8 cellular contexts compared by ENCODE assay signal in the genomic region with DNA sequence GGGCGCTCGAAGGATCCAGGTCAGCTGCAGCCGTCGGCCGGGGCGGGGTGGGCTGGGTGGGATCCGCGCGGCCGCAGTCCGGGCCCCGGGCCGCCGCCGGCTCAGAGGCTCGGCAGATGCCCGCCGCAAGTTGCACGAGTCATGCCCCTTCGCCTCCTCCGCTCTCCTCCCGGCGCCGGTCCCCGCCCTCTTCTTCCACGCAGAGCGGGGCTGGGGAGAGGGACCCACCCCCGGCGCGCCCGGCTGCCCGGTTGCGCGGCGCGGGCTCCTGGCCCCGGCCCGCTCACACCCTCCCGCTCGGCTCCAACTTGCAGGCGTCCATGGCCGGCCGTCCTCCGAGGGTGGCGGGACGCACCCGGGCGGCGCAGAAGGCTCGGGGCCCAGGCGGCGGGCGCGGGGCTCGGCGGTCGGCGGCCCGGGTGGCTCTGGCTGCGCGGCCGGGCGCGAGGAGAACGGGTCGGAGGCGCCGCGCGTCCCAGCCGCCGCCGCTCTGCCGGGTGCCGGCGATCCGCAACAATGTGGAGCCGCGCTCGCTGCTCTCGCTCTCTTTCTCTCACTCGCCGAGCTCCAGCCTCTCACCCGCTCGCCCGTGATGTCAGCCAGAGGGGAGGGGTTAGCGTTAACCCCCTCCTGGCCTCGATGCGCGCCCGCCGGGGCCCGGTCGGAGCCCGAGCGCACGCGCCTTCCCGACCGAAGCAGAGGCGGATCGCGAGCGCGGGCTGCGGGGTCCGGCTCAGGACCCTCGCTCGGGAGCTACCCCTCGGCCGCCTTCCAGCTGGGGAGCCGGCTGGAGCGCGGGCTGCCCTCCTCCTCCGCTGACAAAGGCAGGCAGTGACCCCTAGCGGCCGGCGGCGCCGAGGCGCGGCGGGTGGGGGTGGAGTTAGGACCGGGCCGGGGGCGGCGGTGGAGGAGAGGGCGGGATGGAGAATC. TPM values are rescaled to one million over a fixed set of nuclear protein-coding genes. Genes with fewer than 3 reads are reported as not detected.
DNase-seq lines count a peak whose midpoint lies in the region; ATAC-seq and TF ChIP-seq lines count a peak whose summit lies in the region.

A gene with protein sequence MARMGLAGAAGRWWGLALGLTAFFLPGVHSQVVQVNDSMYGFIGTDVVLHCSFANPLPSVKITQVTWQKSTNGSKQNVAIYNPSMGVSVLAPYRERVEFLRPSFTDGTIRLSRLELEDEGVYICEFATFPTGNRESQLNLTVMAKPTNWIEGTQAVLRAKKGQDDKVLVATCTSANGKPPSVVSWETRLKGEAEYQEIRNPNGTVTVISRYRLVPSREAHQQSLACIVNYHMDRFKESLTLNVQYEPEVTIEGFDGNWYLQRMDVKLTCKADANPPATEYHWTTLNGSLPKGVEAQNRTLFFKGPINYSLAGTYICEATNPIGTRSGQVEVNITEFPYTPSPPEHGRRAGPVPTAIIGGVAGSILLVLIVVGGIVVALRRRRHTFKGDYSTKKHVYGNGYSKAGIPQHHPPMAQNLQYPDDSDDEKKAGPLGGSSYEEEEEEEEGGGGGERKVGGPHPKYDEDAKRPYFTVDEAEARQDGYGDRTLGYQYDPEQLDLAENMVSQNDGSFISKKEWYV (minus strand): TSS at position 550 of the 930 bp plus-strand sequence. CDS start 647 bp downstream, outside the sequence.

- no peaks in the 10 kb centered on the region for H3K79me2 ChIP-seq in Karpas-422 (ENCODE audit: low read length)

- H3K4me1 ChIP-seq in ES-I3 (ENCODE audit: insufficient read depth, low read length) (peaks cover 32% of the 10 kb centered on the region), Karpas-422 (ENCODE audit: low read length) (peaks cover 10% of the 10 kb centered on the region), neutrophil (ENCODE audit: control insufficient read depth in 1 of 2, insufficient read depth in 1 of 2, low read depth in 1 of 2, low read length in 1 of 2) (peaks cover 41 to 47% of the 10 kb centered on the region in 2 experiments), subcutaneous abdominal adipose tissue (ENCODE audit: control insufficient read depth in 5 of 5, insufficient read depth in 5 of 5, low read length in 5 of 5) (peaks cover 8 to 34% (median 33%) of the 10 kb centered on the region in 5 donors)

- H4K20me1 ChIP-seq in Karpas-422 (ENCODE audit: insufficient read depth, low read depth, low read length) = no peaks in the 10 kb centered on the region

- H3K4me2 ChIP-seq in Karpas-422 (ENCODE audit: low read depth, low read length, poor library complexity, severe bottlenecking) = peak within 1 kb of the TSS; percentile 67

- H3K27me3 ChIP-seq in Karpas-422 (ENCODE audit: low read length) (no peaks in the 10 kb centered on the region), neutrophil (peaks cover 4% of the 10 kb centered on the region), subcutaneous abdominal adipose tissue (ENCODE audit: control insufficient read depth in 5 of 5, insufficient read depth in 4 of 5, low read length in 5 of 5) (peaks cover 0 to 2% (median 0%) of the 10 kb centered on the region in 5 donors)

- peak within 1 kb of the TSS; percentile 94 for H3K9ac ChIP-seq in ES-I3 (ENCODE audit: low read depth, low read length)
- peak within 1 kb of the TSS; percentile 51 for H3K9ac ChIP-seq in Karpas-422 (ENCODE audit: low read length)
- H3K9ac ChIP-seq in subcutaneous abdominal adipose tissue (ENCODE audit: low read length in 5 of 5) = peak within 1 kb of the TSS in 4 of 5 donors; percentile 66 to 78 (median 74)

- H2AFZ ChIP-seq in Karpas-422 (ENCODE audit: low read length) = no peak within 1 kb of the TSS

- peak; percentile 98 for TF ChIP-seq CTCF in neutrophil (IDR thresholded peaks at IDR 0.05)

- H3K9me3 ChIP-seq in ES-I3 (ENCODE audit: control insufficient read depth, insufficient read depth, low read length) = no peaks in the 10 kb centered on the region
- H3K9me3 ChIP-seq in Karpas-422 (ENCODE audit: low read length) = no peaks in the 10 kb centered on the region
- no peaks in the 10 kb centered on the region for H3K9me3 ChIP-seq in neutrophil
- H3K9me3 ChIP-seq in subcutaneous abdominal adipose tissue (ENCODE audit: control insufficient read depth in 5 of 5, low read length in 5 of 5) = no peaks in the 10 kb centered on the region

- H3K36me3 ChIP-seq in ES-I3 (ENCODE audit: insufficient read depth, low read length) = 0 out of 2 replicates have a peak, but pooled peaks cover 3% of the 10 kb centered on the region
- no peaks in the 10 kb centered on the region for H3K36me3 ChIP-seq in Karpas-422 (ENCODE audit: insufficient read depth, low read length)
- no peaks in the 10 kb centered on the region for H3K36me3 ChIP-seq in neutrophil
- no peaks in the 10 kb centered on the region for H3K36me3 ChIP-seq in subcutaneous abdominal adipose tissue (ENCODE audit: control insufficient read depth in 5 of 5, insufficient read depth in 5 of 5, low read length in 5 of 5)

- H3K4me3 ChIP-seq in Karpas-422 (ENCODE audit: low read length) (peak within 1 kb of the TSS; percentile 61; the same call in 1 of the 2 replicates), neutrophil (ENCODE audit: low read depth in 1 of 2, low read length in 1 of 2) (peak within 1 kb of the TSS; percentile 78 to 87), subcutaneous abdominal adipose tissue (ENCODE audit: low read depth in 1 of 5, low read length in 5 of 5) (peak within 1 kb of the TSS; percentile 74 to 84 (median 79))

- no peaks in the 10 kb centered on the region for H3K9me2 ChIP-seq in Karpas-422 (replicated peaks; ENCODE audit: insufficient read depth, low read length)

- H3K27ac ChIP-seq in Karpas-422 (ENCODE audit: low read length) (no peak within 1 kb of the TSS), neutrophil (peak within 1 kb of the TSS; percentile 89), subcutaneous abdominal adipose tissue (ENCODE audit: low read depth, low read length) (peak within 1 kb of the TSS; percentile 69)

- DNase-seq in Karpas-422 = peak; percentile 85
- DNase-seq in SHP77 treated with DMSO at 0.1 percent for 48 hours (lab: John Stamatoyannopoulos, UW) = peak; percentile 73
- DNase-seq in activated naive CD4-positive, alpha-beta T cell (lab: John Stamatoyannopoulos, UW) = peak; percentile 69 to 80 (median 70)
- peak; percentile 77 for DNase-seq in foreskin melanocyte

- peak; percentile 80 for ATAC-seq in GM21786 (IDR thresholded peaks at IDR 0.05; ENCODE audit: unreplicated experiment)

RNA-seq across cellular contexts. Expression of the gene that starts here (rescaled TPM):
- 0.04 TPM in 1 of 2 replicates, not detected in the other for total RNA-seq in Karpas-422 (2014; rRNA removed; shearing (Covaris generic); ENCODE audit: low replicate concordance)

Comparison
In these comparisons a context has a peak if more than half of its experiments do, and no peak if none do; other contexts are left out.
1. Peak in DNase-seq, H3K4me3 ChIP-seq, H3K9ac ChIP-seq and H3K4me2 ChIP-seq in Karpas-422; RNA of the gene not detected or under 1 TPM.